12 cellular contexts compared by ENCODE assay signal in genomic region chr10:6530211-6530840, GRCh38. TPM values are rescaled to one million over a fixed set of nuclear protein-coding genes. Genes with fewer than 3 reads are reported as not detected.
DNase-seq lines count a peak whose midpoint lies in the region; ATAC-seq lines count a peak whose summit lies in the region.
"Had no signal": no experiment of that assay in that cellular context is flagged by ENCODE, and none has a peak within 500 bp of the region (broad histone marks: within the 10 kb centered on the region; RNA-seq: fewer than 3 reads in every experiment).

No MANE protein-coding gene starts in this region.

- no peaks in the 10 kb centered on the region for H3K27me3 ChIP-seq in CD4-positive, alpha-beta memory T cell (ENCODE audit: insufficient read depth, low read length)
- H3K27me3 ChIP-seq: cardiac muscle cell, foreskin keratinocyte had no signal

- peak overlapping the region; percentile 90 to 100 (median 99) for H3K27ac Mint-ChIP-seq in CD4-positive, alpha-beta memory T cell
- peak overlapping the region; percentile 98 for H3K27ac Mint-ChIP-seq in activated naive CD8-positive, alpha-beta T cell treated with anti-CD3 and anti-CD28 coated beads, Interleukin-2, amount 10 ng/mL, durations not matched to agents 7 days and 5 days

- no peaks in the 10 kb centered on the region for H3K9me3 ChIP-seq in CD4-positive, alpha-beta memory T cell (ENCODE audit: control insufficient read depth in 1 of 2, low read length in 2 of 2)

- H3K27me3 Mint-ChIP-seq in CD4-positive, alpha-beta memory T cell, result no peaks in the 10 kb centered on the region
- H3K27me3 Mint-ChIP-seq in activated naive CD8-positive, alpha-beta T cell treated with anti-CD3 and anti-CD28 coated beads, Interleukin-2, amount 10 ng/mL, durations not matched to agents 7 days and 5 days, result no peaks in the 10 kb centered on the region

- CTCF ChIA-PET in CD4-positive, alpha-beta memory T cell (lab: Charles Lee; ENCODE audit: partially characterized antibody), result interaction anchor here (0.5 to 6.1 kb wide), 27 partner anchors 8 to 231 kb away, joined by 3 to 40 read pairs (median 4); partner anchors contain the start of gene PRKCQ

- peaks cover 86% of the 10 kb centered on the region for H3K4me1 ChIP-seq in CD4-positive, alpha-beta memory T cell (ENCODE audit: insufficient read depth, low read length)

- intact Hi-C loops in CD4-positive, alpha-beta memory T cell (cut with micrococcal nuclease), result loop anchor here (1.0 to 2.0 kb wide), 5 partner anchors 13 to 57 kb away; partner anchors contain the start of gene PRKCQ

- peak; percentile 98 for ATAC-seq in activated naive CD8-positive, alpha-beta T cell treated with anti-CD3 and anti-CD28 coated beads, Interleukin-2, amount 10 ng/mL, durations not matched to agents 7 days and 5 days (ENCODE audit: low read depth)
- ATAC-seq: foreskin keratinocyte had no signal

- H3K4me3 Mint-ChIP-seq in CD4-positive, alpha-beta memory T cell, result peak overlapping the region; percentile 87 to 98 (median 90)
- H3K4me3 Mint-ChIP-seq in activated naive CD8-positive, alpha-beta T cell treated with anti-CD3 and anti-CD28 coated beads, Interleukin-2, amount 10 ng/mL, durations not matched to agents 7 days and 5 days, result peak overlapping the region; percentile 93

- H3K36me3 ChIP-seq in CD4-positive, alpha-beta memory T cell (ENCODE audit: insufficient read depth, low read length), result peaks cover 13% of the 10 kb centered on the region
- H3K36me3 ChIP-seq: cardiac muscle cell had no signal

- H3K27ac ChIP-seq in CD4-positive, alpha-beta memory T cell (ENCODE audit: low read depth, low read length), result peak overlapping the region; percentile 70
- H3K27ac ChIP-seq: cardiac muscle cell, foreskin keratinocyte had no signal

- POLR2A ChIA-PET in CD4-positive, alpha-beta memory T cell (lab: Charles Lee; ENCODE audit: partially characterized antibody), result interaction anchor here (0.6 to 8.9 kb wide), 39 partner anchors 8 to 182 kb away, joined by 3 to 161 read pairs (median 6); partner anchors contain the start of gene PRKCQ
- POLR2A ChIA-PET in activated naive CD8-positive, alpha-beta T cell treated with anti-CD3 and anti-CD28 coated beads, Interleukin-2, amount 10 ng/mL, durations not matched to agents 7 days and 5 days (lab: Charles Lee), result interaction anchor here (0.6 to 4.1 kb wide), 20 partner anchors 8 to 1535 kb away, joined by 3 to 51 read pairs (median 4); partner anchors contain the start of gene PRKCQ

- DNase-seq in CD4-positive, alpha-beta memory T cell, result peak; percentile 80 to 89 (median 86)
- peak; percentile 39 to 41 for DNase-seq in activated CD8-positive, alpha-beta memory T cell treated with anti-CD3 and anti-CD28 coated beads for 1 hour (ENCODE audit: extremely low read depth in 1 of 2, low read depth in 1 of 2)
- DNase-seq in activated naive CD8-positive, alpha-beta T cell treated with anti-CD3 and anti-CD28 coated beads, Interleukin-2, amount 10 ng/mL, durations not matched to agents 7 days and 5 days, result peak; percentile 76
- peak; percentile 65 for DNase-seq in stimulated activated CD4-positive, alpha-beta T cell treated with anti-CD3 and anti-CD28 coated beads, Interleukin-4, amount 100 ng/mL, for 1 hour
- no peak for DNase-seq in occipital lobe (lab: John Stamatoyannopoulos, UW)
- DNase-seq in DMS53 (lab: John Stamatoyannopoulos, UW), result no peak
- DNase-seq in UCSD-AML1 (lab: John Stamatoyannopoulos, UW; ENCODE audit: unreplicated experiment), result no peak
- DNase-seq in NCI-H82 treated with DMSO at 0.1 percent for 48 hours (lab: John Stamatoyannopoulos, UW; ENCODE audit: unreplicated experiment), result no peak
- DNase-seq: foreskin keratinocyte, midbrain, NCI-H774 had no signal

- peaks cover 18 to 29% of the 10 kb centered on the region in 2 donors for H3K36me3 Mint-ChIP-seq in CD4-positive, alpha-beta memory T cell
- H3K36me3 Mint-ChIP-seq in activated naive CD8-positive, alpha-beta T cell treated with anti-CD3 and anti-CD28 coated beads, Interleukin-2, amount 10 ng/mL, durations not matched to agents 7 days and 5 days, result peaks cover 50% of the 10 kb centered on the region

- no peaks in the 10 kb centered on the region for H3K9me3 Mint-ChIP-seq in CD4-positive, alpha-beta memory T cell
- no peaks in the 10 kb centered on the region for H3K9me3 Mint-ChIP-seq in activated naive CD8-positive, alpha-beta T cell treated with anti-CD3 and anti-CD28 coated beads, Interleukin-2, amount 10 ng/mL, durations not matched to agents 7 days and 5 days

- peaks cover 71 to 91% (median 82%) of the 10 kb centered on the region in 4 donors for H3K4me1 Mint-ChIP-seq in CD4-positive, alpha-beta memory T cell
- H3K4me1 Mint-ChIP-seq in activated naive CD8-positive, alpha-beta T cell treated with anti-CD3 and anti-CD28 coated beads, Interleukin-2, amount 10 ng/mL, durations not matched to agents 7 days and 5 days, result peaks cover 67% of the 10 kb centered on the region

- peak overlapping the region; percentile 35 to 36 for H3K4me3 ChIP-seq in CD4-positive, alpha-beta memory T cell (ENCODE audit: low read length in 2 of 2)
- H3K4me3 ChIP-seq: cardiac muscle cell had no signal

RNA-seq across cellular contexts. Expression of gene PRKCQ, which starts 49.8 kb away (rescaled TPM):
- 10 to 100 TPM; 70.5 to 71.5 TPM for total RNA-seq in CD4-positive, alpha-beta memory T cell
- 10 to 100 TPM; 45.0 to 77.1 TPM for polyA plus RNA-seq in CD4-positive, alpha-beta memory T cell
- 10 to 100 TPM; 61.2 to 61.8 TPM for total RNA-seq in activated naive CD8-positive, alpha-beta T cell treated with anti-CD3 and anti-CD28 coated beads, Interleukin-2, amount 10 ng/mL, durations not matched to agents 7 days and 5 days
- 1.4 TPM for total RNA-seq in occipital lobe

Comparison
In these comparisons a context has a peak if more than half of its experiments do, and no peak if none do; other contexts are left out.
1. DNase-seq: peak in CD4-positive, alpha-beta memory T cell (5 of 5), activated CD8-positive, alpha-beta memory T cell treated with anti-CD3 and anti-CD28 coated beads for 1 hour (2 of 2), activated naive CD8-positive, alpha-beta T cell treated with anti-CD3 and anti-CD28 coated beads, Interleukin-2, amount 10 ng/mL, durations not matched to agents 7 days and 5 days (single experiment) and stimulated activated CD4-positive, alpha-beta T cell treated with anti-CD3 and anti-CD28 coated beads, Interleukin-4, amount 100 ng/mL, for 1 hour (single experiment); none in occipital lobe (single experiment), DMS53 (single experiment), UCSD-AML1 (single experiment) and NCI-H82 treated with DMSO at 0.1 percent for 48 hours (single experiment).
2. RNA of gene PRKCQ, which starts 49.8 kb away (total RNA-seq): 70.5 to 71.5 TPM in CD4-positive, alpha-beta memory T cell and 61.2 to 61.8 TPM in activated naive CD8-positive, alpha-beta T cell treated with anti-CD3 and anti-CD28 coated beads, Interleukin-2, amount 10 ng/mL, durations not matched to agents 7 days and 5 days; 1.4 TPM in occipital lobe (single experiment); every median in the first group is over 10 times any median in the second.